Comparison of ENCODE assay signal across 8 cellular contexts in the genomic region with DNA sequence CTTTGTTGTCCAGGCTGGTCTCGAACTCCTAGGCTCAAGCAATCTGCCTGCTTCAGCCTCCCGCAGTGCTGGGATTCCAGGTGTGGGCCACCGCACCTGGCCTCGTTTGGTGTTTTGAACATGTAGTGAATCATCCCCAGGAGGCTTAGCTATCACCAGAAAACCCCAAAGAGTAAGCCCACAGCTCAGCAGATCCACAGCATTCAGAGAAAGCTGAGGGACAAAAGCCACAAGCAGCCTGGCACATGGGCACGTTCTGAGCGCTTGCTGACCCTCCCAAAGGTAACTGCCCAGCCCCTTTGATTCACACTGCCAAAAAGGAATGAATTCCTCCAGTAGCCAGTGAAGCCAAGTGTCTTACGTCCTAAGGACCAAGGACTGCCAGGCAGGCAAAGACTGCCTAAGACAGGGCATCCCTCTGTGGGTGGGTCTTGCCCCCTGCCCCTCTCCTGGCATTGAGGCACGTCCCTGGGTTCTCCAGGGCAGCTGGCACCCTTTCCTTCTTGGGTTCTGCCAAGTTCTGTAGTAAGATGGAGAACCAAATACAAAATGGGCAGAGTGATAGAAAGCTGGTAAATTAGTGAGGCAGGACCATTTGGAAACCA. TPM values are rescaled to one million over a fixed set of nuclear protein-coding genes. Genes with fewer than 3 reads are reported as not detected.
A peak's percentile ranks its signal among the peaks of the same experiment; 100 is the strongest.
DNase-seq lines count a peak whose midpoint lies in the region; ATAC-seq and TF ChIP-seq lines count a peak whose summit lies in the region.

No MANE protein-coding gene starts in this region.

- no peaks in the 10 kb centered on the region for H3K79me2 ChIP-seq in trophoblast cell (ENCODE audit: control insufficient read depth, insufficient read depth, low read length, poor library complexity)

- intact Hi-C loops in Calu3 (cut with micrococcal nuclease; ENCODE audit: unreplicated experiment) (loop anchor here (1.0 to 2.0 kb wide), 4 partner anchors 12 to 46 kb away; no protein-coding TSS in a partner anchor), colonic mucosa (cut with DNase I) (no loop called here)

- H3K27ac ChIP-seq in RWPE1 (peak overlapping the region; percentile 100), colonic mucosa (peak overlapping the region; percentile 70), trophoblast cell (ENCODE audit: low read depth, low read length) (peak overlapping the region; percentile 76)

- peak overlapping the region; percentile 8 for H2AK5ac ChIP-seq in trophoblast cell (ENCODE audit: low read length)

- no peak overlapping the region for H3K23ac ChIP-seq in trophoblast cell (ENCODE audit: low read length)

- H3K4me1 Mint-ChIP-seq in Calu3 (ENCODE audit: low read depth, unreplicated experiment), result peaks cover 75% of the 10 kb centered on the region

- no peaks in the 10 kb centered on the region for H3K27me3 ChIP-seq in colonic mucosa
- H3K27me3 ChIP-seq in trophoblast cell (ENCODE audit: insufficient read depth, low read length), result no peaks in the 10 kb centered on the region

- H3K4me3 Mint-ChIP-seq in Calu3 (ENCODE audit: low read depth, unreplicated experiment), result peak overlapping the region; percentile 57

- no peak overlapping the region for H2AFZ ChIP-seq in trophoblast cell (ENCODE audit: insufficient read depth, low read length, poor library complexity)

- DNase-seq in Calu3 (no peak), RWPE1 (ENCODE audit: low spot score) (peak; percentile 22), colonic mucosa (no peak), trophoblast cell (peak in 1 of 2 donors; percentile 40), HT-29 (ENCODE audit: low spot score) (no peak), GDM1 (lab: John Stamatoyannopoulos, UW) (no peak), NCI-H1436 treated with DMSO at 0.1 percent for 48 hours (lab: John Stamatoyannopoulos, UW) (no peak)

- no peak for ATAC-seq in GM21619 (IDR thresholded peaks at IDR 0.05; ENCODE audit: unreplicated experiment)

- H2BK5ac ChIP-seq in trophoblast cell (ENCODE audit: low read depth, low read length, poor library complexity), result peak overlapping the region; percentile 62

- H3K79me1 ChIP-seq in trophoblast cell (ENCODE audit: low read length), result peaks cover 17% of the 10 kb centered on the region

- H3K36me3 Mint-ChIP-seq in Calu3 (ENCODE audit: insufficient read depth, unreplicated experiment), result peaks cover 90% of the 10 kb centered on the region

- H3K4me2 ChIP-seq in trophoblast cell (ENCODE audit: low read length), result peak overlapping the region; percentile 32

- H3K4ac ChIP-seq in trophoblast cell (ENCODE audit: low read depth, low read length), result peak overlapping the region; percentile 22

- H3K27ac Mint-ChIP-seq in Calu3 (ENCODE audit: unreplicated experiment), result peak overlapping the region; percentile 94

- TF ChIP-seq CTCF in Calu3 (IDR thresholded peaks at IDR 0.05; ENCODE audit: unreplicated experiment) (no peak), RWPE1 (conservative IDR thresholded peaks at IDR 0.05; ENCODE audit: low read depth) (no peak), colonic mucosa (IDR thresholded peaks at IDR 0.05) (no peak)

- POLR2A ChIA-PET in RWPE1 (lab: Yijun Ruan, JAX; ENCODE audit: low non-redundant PET), result no interaction called here

- H2BK12ac ChIP-seq in trophoblast cell (ENCODE audit: low read length), result peak overlapping the region; percentile 74

- peak overlapping the region; percentile 33 for H4K91ac ChIP-seq in trophoblast cell (ENCODE audit: low read depth, low read length)

- peak overlapping the region; percentile 35 for H2BK120ac ChIP-seq in trophoblast cell (ENCODE audit: insufficient read depth, low read length, poor library complexity)

- CTCF ChIA-PET in Calu3 (lab: Charles Lee), result interaction anchor here (1.1 to 2.9 kb wide), 7 partner anchors 14 to 111 kb away, joined by 3 to 20 read pairs (median 7); no protein-coding TSS in a partner anchor
- CTCF ChIA-PET in RWPE1 (lab: Yijun Ruan, JAX), result interaction anchor here (0.7 kb wide), 1 partner anchor 31 kb away, joined by 4 read pairs; no protein-coding TSS in a partner anchor

- no peaks in the 10 kb centered on the region for H3K27me3 Mint-ChIP-seq in Calu3 (ENCODE audit: unreplicated experiment)

- H3K14ac ChIP-seq in trophoblast cell (ENCODE audit: low read length), result peak overlapping the region; percentile 20

- H3K9me3 Mint-ChIP-seq in Calu3 (ENCODE audit: low read depth, unreplicated experiment), result no peaks in the 10 kb centered on the region

- H4K8ac ChIP-seq in trophoblast cell (ENCODE audit: low read depth, low read length), result peak overlapping the region; percentile 4

- H4K12ac ChIP-seq in trophoblast cell (ENCODE audit: low read depth, low read length), result no peak overlapping the region

- no CpG with 5 or more reads among the region's 8 CpGs for WGBS in trophoblast cell (ENCODE audit: extremely low coverage, insufficient coverage, insufficient read length)

- H3K36me3 ChIP-seq in colonic mucosa, result no peaks in the 10 kb centered on the region
- H3K36me3 ChIP-seq in trophoblast cell (ENCODE audit: control insufficient read depth in 1 of 2, insufficient read depth in 2 of 2, low read length in 2 of 2), result peaks cover 0 to 4% of the 10 kb centered on the region in 2 experiments

- no peaks in the 10 kb centered on the region for H3K4me1 ChIP-seq in colonic mucosa
- H3K4me1 ChIP-seq in trophoblast cell (ENCODE audit: control insufficient read depth in 1 of 2, insufficient read depth in 2 of 2, low read length in 2 of 2), result peaks cover 28 to 35% of the 10 kb centered on the region in 2 experiments

- TSS peak; percentile 35 for BruUV-seq in Calu3 (replicated peaks; lab: Mats Ljungman, UMichigan)

- H3K9ac ChIP-seq in colonic mucosa (ENCODE audit: low read depth in 2 of 2, low read length in 2 of 2), result no peak overlapping the region
- H3K9ac ChIP-seq in trophoblast cell (ENCODE audit: low read length), result no peak overlapping the region

- H3K18ac ChIP-seq in trophoblast cell (ENCODE audit: low read length), result peak overlapping the region; percentile 20

- H3K9me3 ChIP-seq in colonic mucosa (no peaks in the 10 kb centered on the region), trophoblast cell (ENCODE audit: insufficient read depth, low read depth, low read length) (no peaks in the 10 kb centered on the region)

- H3K4me3 ChIP-seq in colonic mucosa (no peak overlapping the region), trophoblast cell (ENCODE audit: low read depth, low read length) (no peak overlapping the region)

RNA-seq across cellular contexts. Expression of a gene that starts 31.7 kb away (rescaled TPM):
- 221 and 257 TPM in 2 replicates for total RNA-seq in Calu3 (2022)
- total RNA-seq in colonic mucosa, result 10 to 100 TPM; 43.0 to 65.8 TPM
- 8.4 and 9.2 TPM in 2 replicates for polyA plus RNA-seq in trophoblast cell (2013)
- 27.4 and 28.9 TPM in 2 replicates for total RNA-seq in HT-29 (2014; rRNA removed; shearing (Covaris generic))
